8 cellular contexts compared by ENCODE assay signal in the genomic region with DNA sequence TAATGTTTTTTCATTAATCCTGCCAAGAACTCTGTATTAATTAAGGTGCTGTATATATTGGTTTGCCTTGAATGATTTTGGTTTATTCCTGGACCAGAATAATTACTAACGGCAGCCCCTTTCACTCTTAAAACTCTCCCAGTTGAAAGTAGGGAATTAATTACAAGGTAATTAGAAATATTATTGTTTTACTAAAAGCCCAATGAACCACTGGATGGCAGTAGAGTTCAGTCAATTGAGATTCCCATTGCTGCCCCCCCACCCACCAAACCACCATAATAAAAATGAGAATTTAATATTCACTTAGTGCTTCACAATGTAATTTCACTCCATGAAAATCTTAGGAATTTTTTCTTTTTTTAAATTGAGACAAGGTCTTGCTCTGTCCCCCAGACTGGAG. TPM values are rescaled to one million over a fixed set of nuclear protein-coding genes. Genes with fewer than 3 reads are reported as not detected.
DNase-seq lines count a peak whose midpoint lies in the region; ATAC-seq and TF ChIP-seq lines count a peak whose summit lies in the region.
"Had no signal": no experiment of that assay in that cellular context is flagged by ENCODE, and none has a peak within 500 bp of the region (broad histone marks: within the 10 kb centered on the region; RNA-seq: fewer than 3 reads in every experiment).

No MANE protein-coding gene starts in this region.

- ATAC-seq in HG02938 (IDR thresholded peaks at IDR 0.05; ENCODE audit: unreplicated experiment): no peak

- peak; percentile 23 to 46 for TF ChIP-seq CTCF in suprapubic skin (IDR thresholded peaks at IDR 0.05)

- no peaks in the 10 kb centered on the region for H3K27me3 ChIP-seq in suprapubic skin

- no peaks in the 10 kb centered on the region for H3K4me1 ChIP-seq in suprapubic skin

- no peak overlapping the region for H3K4me3 ChIP-seq in suprapubic skin
- H3K4me3 ChIP-seq: SK-N-MC had no signal

- no peak overlapping the region for H3K27ac ChIP-seq in suprapubic skin
- H3K27ac ChIP-seq: SK-N-MC had no signal

- H3K9me3 ChIP-seq in suprapubic skin: no peaks in the 10 kb centered on the region

- WGBS in suprapubic skin: 28% methylated on average over 1 of the region's 1 CpG

- DNase-seq in EH (ENCODE audit: low read depth) (peak; percentile 55), Kasumi-1 (lab: John Stamatoyannopoulos, UW) (peak; percentile 43 to 71), iPS-NIHi7 (ENCODE audit: extremely low spot score) (peak; percentile 28), suprapubic skin (ENCODE audit: low spot score in 2 of 2) (no peak)
- peak; percentile 33 for DNase-seq in activated naive CD4-positive, alpha-beta T cell treated with anti-CD3 and anti-CD28 coated beads, Interleukin-2, amount 50 U/mL, for 16 hours
- no peak for DNase-seq in activated CD8-positive, alpha-beta memory T cell treated with anti-CD3 and anti-CD28 coated beads, Interleukin-2, amount 50 U/mL, for 48 hours

- TF ChIP-seq EP300 in suprapubic skin (IDR thresholded peaks at IDR 0.05): no peak

- TF ChIP-seq POLR2A in suprapubic skin (IDR thresholded peaks at IDR 0.05): no peak

- H3K36me3 ChIP-seq in suprapubic skin: peaks cover 78% of the 10 kb centered on the region

RNA-seq across cellular contexts. Expression of gene WBP4, which starts 13.7 kb away (rescaled TPM):
- 10 to 100 TPM in 3 of 4 donors, 1 to 10 TPM in 1; 6.1 to 14.6 (median 11.5) TPM for total RNA-seq in suprapubic skin

RNA-seq across cellular contexts. Expression of gene ELF1, which starts 55.9 kb away (rescaled TPM):
- 100 to 1,000 TPM in 3 of 4 donors, 10 to 100 TPM in 1; 81.7 to 123 (median 111) TPM for total RNA-seq in suprapubic skin

RNA-seq across cellular contexts. Expression of gene KBTBD6, which starts 57.6 kb away (rescaled TPM):
- 1 to 10 TPM; 3.7 to 7.3 (median 5.0) TPM for total RNA-seq in suprapubic skin

Comparison
In these comparisons a context has a peak if more than half of its experiments do, and no peak if none do; other contexts are left out.
1. DNase-seq: peak in EH (single experiment), Kasumi-1 (2 of 2), activated naive CD4-positive, alpha-beta T cell treated with anti-CD3 and anti-CD28 coated beads, Interleukin-2, amount 50 U/mL, for 16 hours (single experiment) and iPS-NIHi7 (single experiment); none in suprapubic skin (0 of 2) and activated CD8-positive, alpha-beta memory T cell treated with anti-CD3 and anti-CD28 coated beads, Interleukin-2, amount 50 U/mL, for 48 hours (single experiment).